Comparison of ENCODE assay signal across 8 cellular contexts in the genomic region with DNA sequence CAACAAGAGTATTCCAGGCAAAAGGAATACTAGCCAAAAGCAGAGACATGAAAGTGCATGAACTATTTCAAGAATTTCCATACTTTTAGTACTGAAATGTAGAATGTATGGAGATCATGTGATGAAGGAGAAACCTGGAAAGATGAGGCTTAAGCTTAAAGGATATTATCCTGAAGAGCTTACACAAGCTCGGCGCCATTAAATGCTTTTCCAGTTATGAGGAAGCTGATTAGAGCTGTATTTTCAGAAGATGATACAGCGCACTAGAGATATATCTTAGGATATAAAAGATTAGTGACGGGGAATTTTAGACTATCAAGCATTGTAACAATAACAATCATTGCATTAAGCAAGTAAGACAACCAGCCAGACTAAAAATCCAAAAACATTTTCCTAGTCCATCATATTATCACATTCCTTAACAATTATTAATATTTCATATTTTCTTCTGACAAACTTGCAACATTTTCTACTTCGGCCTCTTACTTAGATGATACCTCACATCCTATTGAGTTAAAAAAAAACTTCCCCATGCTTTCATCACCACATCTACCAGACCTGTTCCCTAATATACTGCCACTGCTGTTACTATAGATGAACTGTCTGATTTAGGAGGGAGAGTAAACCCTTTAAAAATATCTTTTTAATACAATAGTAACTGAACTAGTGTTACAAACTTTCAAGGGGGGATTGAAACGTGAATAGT. TPM values are rescaled to one million over a fixed set of nuclear protein-coding genes. Genes with fewer than 3 reads are reported as not detected.
DNase-seq lines count a peak whose midpoint lies in the region; ATAC-seq, FAIRE-seq and TF ChIP-seq lines count a peak whose summit lies in the region.

No MANE protein-coding gene starts in this region.

- peaks cover 29% of the 10 kb centered on the region for H3K4me1 Mint-ChIP-seq in activated T-helper 2 cell treated with anti-CD3 and anti-CD28 coated beads, Interferon-gamma antibody, Interleukin-2, Interleukin-4, amounts not matched to agents 10 μg/mL and 5 μg/mL and 100 μg/mL, durations not matched to agents 14 hours and 24 hours and 36 hours (ENCODE audit: low read depth)

- DNase-seq in heart left ventricle (no peak), Right ventricle myocardium superior (no peak), HepG2 (ENCODE audit: low spot score) (no peak), uterus (no peak), omental fat pad (ENCODE audit: low spot score) (no peak), DMS114 treated with DMSO at 0.1 percent for 48 hours (lab: John Stamatoyannopoulos, UW; ENCODE audit: unreplicated experiment) (no peak)
- DNase-seq in activated T-helper 2 cell treated with anti-CD3 and anti-CD28 coated beads, Interferon-gamma antibody, Interleukin-2, Interleukin-4, amounts not matched to agents 10 μg/mL and 5 μg/mL and 100 μg/mL, durations not matched to agents 14 hours and 24 hours and 36 hours (ENCODE audit: low spot score) = no peak

- H3K4me3 ChIP-seq in heart left ventricle = peak overlapping the region in 11 of 12 donors; percentile 46 to 86 (median 81)
- peak overlapping the region; percentile 76 to 90 (median 83) for H3K4me3 ChIP-seq in HepG2 (replicated peaks in 1 of 3; ENCODE audit: insufficient read depth in 1 of 3, low read depth in 2 of 3, low read length in 3 of 3)
- H3K4me3 ChIP-seq in uterus = peak overlapping the region; percentile 61 to 69

- TF ChIP-seq POLR2A in heart left ventricle (IDR thresholded peaks at IDR 0.05) = no peak
- no peak for TF ChIP-seq POLR2A in HepG2 (IDR thresholded peaks at IDR 0.05; ENCODE audit: insufficient read depth in 1 of 2, low read depth in 2 of 2, low read length in 2 of 2)
- no peak for TF ChIP-seq POLR2A in uterus (IDR thresholded peaks at IDR 0.05)

- peak overlapping the region; percentile 99 for H3K4me3 Mint-ChIP-seq in activated T-helper 2 cell treated with anti-CD3 and anti-CD28 coated beads, Interferon-gamma antibody, Interleukin-2, Interleukin-4, amounts not matched to agents 10 μg/mL and 5 μg/mL and 100 μg/mL, durations not matched to agents 14 hours and 24 hours and 36 hours (ENCODE audit: low read depth)

- no peaks in the 10 kb centered on the region for H3K27me3 Mint-ChIP-seq in activated T-helper 2 cell treated with anti-CD3 and anti-CD28 coated beads, Interferon-gamma antibody, Interleukin-2, Interleukin-4, amounts not matched to agents 10 μg/mL and 5 μg/mL and 100 μg/mL, durations not matched to agents 14 hours and 24 hours and 36 hours (ENCODE audit: low read depth)

- FAIRE-seq in HepG2 (lab: Jason Lieb, UNC) = no peak

- intact Hi-C loops in heart left ventricle (cut with DNase I) (loop anchor here in 1 of 10 donors (2.0 kb wide), 1 partner anchor 28 kb away; a partner anchor contains a TSS), Right ventricle myocardium superior (cut with DNase I) (no loop called here), HepG2 (cut with micrococcal nuclease; ENCODE audit: unreplicated experiment) (loop anchor here (5.0 to 10.0 kb wide), 3 partner anchors 49 to 678 kb away; a partner anchor contains a TSS), uterus (cut with DNase I; ENCODE audit: low total_unique reads) (no loop called here)
- intact Hi-C loops in activated T-helper 2 cell treated with anti-CD3 and anti-CD28 coated beads, Interferon-gamma antibody, Interleukin-2, Interleukin-4, amounts not matched to agents 10 μg/mL and 5 μg/mL and 100 μg/mL, durations not matched to agents 14 hours and 24 hours and 36 hours (cut with micrococcal nuclease) = no loop called here

- POLR2A ChIA-PET in HepG2 (lab: Yijun Ruan, JAX) = interaction anchor here (1.1 to 3.5 kb wide), 6 partner anchors 12 to 35 kb away, joined by 3 to 36 read pairs (median 8); a partner anchor contains a TSS

- H3K4me2 ChIP-seq in HepG2 (ENCODE audit: low read depth, low read length) = peak overlapping the region; percentile 84

- H3K4me1 ChIP-seq in heart left ventricle = peaks cover 4 to 61% (median 24%) of the 10 kb centered on the region in 12 donors
- peaks cover 50% of the 10 kb centered on the region for H3K4me1 ChIP-seq in HepG2 (ENCODE audit: insufficient read depth, low read length)
- H3K4me1 ChIP-seq in uterus = no peaks in the 10 kb centered on the region

- ATAC-seq in heart left ventricle = no peak
- ATAC-seq in Right ventricle myocardium superior (ENCODE audit: poor library complexity) = no peak
- no peak for ATAC-seq in HepG2
- no peak for ATAC-seq in omental fat pad (ENCODE audit: low FRiP score)
- no peak for ATAC-seq in GM18519 (IDR thresholded peaks at IDR 0.05; ENCODE audit: low FRiP score, unreplicated experiment)

- peaks cover 0 to 31% (median 20%) of the 10 kb centered on the region in 9 donors for H3K36me3 ChIP-seq in heart left ventricle
- peaks cover 2 to 18% of the 10 kb centered on the region in 2 experiments; a peak in 3 of 5 replicates for H3K36me3 ChIP-seq in HepG2 (replicated peaks in 1 of 2; ENCODE audit: control insufficient read depth in 1 of 2, insufficient read depth in 2 of 2, low read length in 2 of 2)
- H3K36me3 ChIP-seq in uterus = no peaks in the 10 kb centered on the region

- H3K27me3 ChIP-seq in heart left ventricle (no peaks in the 10 kb centered on the region), HepG2 (ENCODE audit: control insufficient read depth in 1 of 2, insufficient read depth in 2 of 2, low read length in 2 of 2) (no peaks in the 10 kb centered on the region; a peak in 1 of 5 replicates), uterus (no peaks in the 10 kb centered on the region)

- H4K20me1 ChIP-seq in HepG2 (ENCODE audit: insufficient read depth, low read length) = no peaks in the 10 kb centered on the region

- no peak overlapping the region for H2AFZ ChIP-seq in HepG2 (ENCODE audit: low read length)

- H3K27ac ChIP-seq in heart left ventricle (peak overlapping the region in 10 of 12 donors; percentile 87 to 95 (median 91)), HepG2 (ENCODE audit: extremely low read length, insufficient read depth, low read length) (peak overlapping the region; percentile 94), uterus (peak overlapping the region; percentile 87 to 90)

- no peak overlapping the region for H3K27ac Mint-ChIP-seq in activated T-helper 2 cell treated with anti-CD3 and anti-CD28 coated beads, Interferon-gamma antibody, Interleukin-2, Interleukin-4, amounts not matched to agents 10 μg/mL and 5 μg/mL and 100 μg/mL, durations not matched to agents 14 hours and 24 hours and 36 hours

- H3K79me2 ChIP-seq in HepG2 (ENCODE audit: insufficient read depth, low read length) = peaks cover 57% of the 10 kb centered on the region

- WGBS in heart left ventricle, 4 donors = 49 to 69% (median 60%) methylated on average over 6 of the region's 6 CpGs
- WGBS in HepG2 (ENCODE audit: low lambda C conversion rate) = 59% methylated on average over 6 of the region's 6 CpGs

- in situ Hi-C loops in HepG2 (cut with HindIII; ENCODE audit: extremely low pct_ligation_motif_present, low pct_unique_long_range_greater_than_20kb) = no loop called here

- TF ChIP-seq EP300 in HepG2 (IDR thresholded peaks at IDR 0.05; ENCODE audit: low read depth in 2 of 2, low read length in 2 of 2) (no peak), HepG2 (CRISPR knock-in tag; IDR thresholded peaks at IDR 0.05; ENCODE audit: borderline replicate concordance) (no peak)

- no peak for TF ChIP-seq CTCF in heart left ventricle (IDR thresholded peaks at IDR 0.05)
- no peak for TF ChIP-seq CTCF in HepG2 (CRISPR knock-in tag; IDR thresholded peaks at IDR 0.05)
- TF ChIP-seq CTCF in uterus (IDR thresholded peaks at IDR 0.05) = no peak
- TF ChIP-seq CTCF in omental fat pad (IDR thresholded peaks at IDR 0.05) = no peak

- H3K9me3 Mint-ChIP-seq in activated T-helper 2 cell treated with anti-CD3 and anti-CD28 coated beads, Interferon-gamma antibody, Interleukin-2, Interleukin-4, amounts not matched to agents 10 μg/mL and 5 μg/mL and 100 μg/mL, durations not matched to agents 14 hours and 24 hours and 36 hours = no peaks in the 10 kb centered on the region

- CTCF ChIA-PET in HepG2 (lab: Yijun Ruan, JAX; ENCODE audit: low intra/inter-chr PET ratio, low total read pairs) = no interaction called here

- peaks cover 33% of the 10 kb centered on the region for H3K36me3 Mint-ChIP-seq in activated T-helper 2 cell treated with anti-CD3 and anti-CD28 coated beads, Interferon-gamma antibody, Interleukin-2, Interleukin-4, amounts not matched to agents 10 μg/mL and 5 μg/mL and 100 μg/mL, durations not matched to agents 14 hours and 24 hours and 36 hours (ENCODE audit: low read depth)

- no peak for TF ChIP-seq RAD21 in HepG2 (CRISPR knock-in tag; IDR thresholded peaks at IDR 0.05)

- peak overlapping the region; percentile 93 for H3K9ac ChIP-seq in HepG2 (ENCODE audit: insufficient read depth, low read depth, low read length)

- BruUV-seq in HepG2 (replicated peaks; lab: Mats Ljungman, UMichigan) = no TSS peak

- H3K9me3 ChIP-seq in heart left ventricle (no peaks in the 10 kb centered on the region), HepG2 (ENCODE audit: low read length) (no peaks in the 10 kb centered on the region), uterus (no peaks in the 10 kb centered on the region)

RNA-seq across cellular contexts. Expression of a gene that starts 1.3 kb away (rescaled TPM):
- total RNA-seq in heart left ventricle (10 to 100 TPM; 23.2 to 37.7 (median 32.2) TPM), Right ventricle myocardium superior (25.5 TPM), HepG2 (2016; rRNA removed; fragmentation: Illumina TruSeq; extraction: Trizol) (41.8 and 48.4 TPM in 2 replicates), uterus (100 to 1,000 TPM in 1 of 4 donors, 10 to 100 TPM in 3; 41.7 to 104 (median 54.8) TPM), omental fat pad (10 to 100 TPM; 27.5 to 56.6 (median 38.3) TPM)
- polyA plus RNA-seq in heart left ventricle (10 to 100 TPM; 25.0 to 33.9 TPM), HepG2 (2011; rRNA removed) (24.4 and 25.6 TPM in 2 replicates)
- 5.6 and 6.8 TPM in 2 replicates for total RNA-seq in activated T-helper 2 cell treated with anti-CD3 and anti-CD28 coated beads, Interferon-gamma antibody, Interleukin-2, Interleukin-4, amounts not matched to agents 10 μg/mL and 5 μg/mL and 100 μg/mL, durations not matched to agents 14 hours and 24 hours and 36 hours
- 187 and 205 TPM in 2 replicates for total RNA-seq in HepG2 (2016; cell fraction: cytosol; rRNA removed; fragmentation: Illumina TruSeq; extraction: Trizol; ENCODE audit: low read depth)
- total RNA-seq in HepG2 (2016; cell fraction: insoluble cytoplasmic fraction; rRNA removed; fragmentation: Illumina TruSeq; extraction: Trizol) = 40.1 and 43.4 TPM in 2 replicates
- 125 and 136 TPM in 2 replicates for total RNA-seq in HepG2 (2016; cell fraction: membrane; rRNA removed; fragmentation: Illumina TruSeq; extraction: Trizol)
- 24.8 and 29.3 TPM in 2 replicates for total RNA-seq in HepG2 (2016; cell fraction: nucleus; rRNA removed; fragmentation: Illumina TruSeq; extraction: Trizol)
- 17.3 and 24.8 TPM in 2 replicates for polyA plus RNA-seq in HepG2 (2011; cell fraction: cytosol; rRNA removed)
- 12.5 and 18.9 TPM in 2 replicates for polyA plus RNA-seq in HepG2 (2011; cell fraction: nucleus; rRNA removed)
- 37.2 and 53.0 TPM in 2 replicates for polyA plus RNA-seq in HepG2 (2012)
- polyA plus RNA-seq in HepG2 (2016; cell fraction: cytosol; fragmentation: Illumina TruSeq; extraction: Trizol; ENCODE audit: low read depth) = 277 and 328 TPM in 2 replicates
- polyA plus RNA-seq in HepG2 (2016; cell fraction: insoluble cytoplasmic fraction; fragmentation: Illumina TruSeq; extraction: Trizol; ENCODE audit: low read depth) = 44.1 and 47.5 TPM in 2 replicates
- 136 and 146 TPM in 2 replicates for polyA plus RNA-seq in HepG2 (2016; cell fraction: membrane; fragmentation: Illumina TruSeq; extraction: Trizol; ENCODE audit: low read depth)
- 41.1 and 41.9 TPM in 2 replicates for polyA plus RNA-seq in HepG2 (2016; cell fraction: nucleus; fragmentation: Illumina TruSeq; extraction: Trizol; ENCODE audit: insufficient read depth, low read depth)
- 1.9 and 3.1 TPM in 2 replicates for polyA minus RNA-seq in HepG2 (2011; rRNA and poly(A)+ RNA removed; ENCODE audit: low replicate concordance)
- 10.3 and 11.5 TPM in 2 replicates for polyA minus RNA-seq in HepG2 (2011; cell fraction: cytosol; rRNA and poly(A)+ RNA removed)
- 17.9 and 23.9 TPM in 2 replicates for polyA minus RNA-seq in HepG2 (2011; cell fraction: nucleus; rRNA and poly(A)+ RNA removed)

RNA-seq across cellular contexts. Expression of a gene that starts 19.9 kb away (rescaled TPM):
- total RNA-seq in heart left ventricle (10 to 100 TPM in 1 of 9 donors, 1 to 10 TPM in 8; 1.3 to 18.4 (median 2.1) TPM), Right ventricle myocardium superior (2.6 TPM), HepG2 (2016; rRNA removed; fragmentation: Illumina TruSeq; extraction: Trizol) (0.22 and 0.49 TPM in 2 replicates), uterus (10 to 100 TPM in 1 of 4 donors, 1 to 10 TPM in 2, not detected in 1; 1.5 to 11.4 (median 7.7) TPM), omental fat pad (10 to 100 TPM; 22.5 to 34.4 (median 24.5) TPM)
- polyA plus RNA-seq in heart left ventricle (1 to 10 TPM; 1.9 to 2.5 TPM), HepG2 (2011; rRNA removed) (0.09 and 0.10 TPM in 2 replicates)
- total RNA-seq in activated T-helper 2 cell treated with anti-CD3 and anti-CD28 coated beads, Interferon-gamma antibody, Interleukin-2, Interleukin-4, amounts not matched to agents 10 μg/mL and 5 μg/mL and 100 μg/mL, durations not matched to agents 14 hours and 24 hours and 36 hours = 0.50 and 1.8 TPM in 2 replicates
- total RNA-seq in HepG2 (2016; cell fraction: cytosol; rRNA removed; fragmentation: Illumina TruSeq; extraction: Trizol; ENCODE audit: low read depth) = 0.30 and 0.62 TPM in 2 replicates
- total RNA-seq in HepG2 (2016; cell fraction: insoluble cytoplasmic fraction; rRNA removed; fragmentation: Illumina TruSeq; extraction: Trizol) = 0.12 and 0.26 TPM in 2 replicates
- total RNA-seq in HepG2 (2016; cell fraction: membrane; rRNA removed; fragmentation: Illumina TruSeq; extraction: Trizol) = 0.53 and 0.83 TPM in 2 replicates
- not detected in 2 replicates for total RNA-seq in HepG2 (2016; cell fraction: nucleus; rRNA removed; fragmentation: Illumina TruSeq; extraction: Trizol)
- 0.15 and 0.23 TPM in 2 replicates for polyA plus RNA-seq in HepG2 (2011; cell fraction: cytosol; rRNA removed)
- polyA plus RNA-seq in HepG2 (2011; cell fraction: nucleus; rRNA removed) = not detected in 2 replicates
- 0.16 and 0.30 TPM in 2 replicates for polyA plus RNA-seq in HepG2 (2012)
- 0.53 and 0.61 TPM in 2 replicates for polyA plus RNA-seq in HepG2 (2016; cell fraction: cytosol; fragmentation: Illumina TruSeq; extraction: Trizol; ENCODE audit: low read depth)
- polyA plus RNA-seq in HepG2 (2016; cell fraction: insoluble cytoplasmic fraction; fragmentation: Illumina TruSeq; extraction: Trizol; ENCODE audit: low read depth) = 0.44 TPM in 1 of 2 replicates, not detected in the other
- 0.40 and 0.46 TPM in 2 replicates for polyA plus RNA-seq in HepG2 (2016; cell fraction: membrane; fragmentation: Illumina TruSeq; extraction: Trizol; ENCODE audit: low read depth)
- 0.23 TPM in 1 of 2 replicates, not detected in the other for polyA plus RNA-seq in HepG2 (2016; cell fraction: nucleus; fragmentation: Illumina TruSeq; extraction: Trizol; ENCODE audit: insufficient read depth, low read depth)
- polyA minus RNA-seq in HepG2 (2011; rRNA and poly(A)+ RNA removed; ENCODE audit: low replicate concordance) = not detected in 2 replicates
- not detected in 2 replicates for polyA minus RNA-seq in HepG2 (2011; cell fraction: cytosol; rRNA and poly(A)+ RNA removed)
- polyA minus RNA-seq in HepG2 (2011; cell fraction: nucleus; rRNA and poly(A)+ RNA removed) = 0.26 and 0.37 TPM in 2 replicates

RNA-seq across cellular contexts. Expression of a gene that starts 27.8 kb away (rescaled TPM):
- total RNA-seq in heart left ventricle (100 to 1,000 TPM in 1 of 9 donors, 10 to 100 TPM in 8; 71.1 to 112 (median 82.1) TPM), Right ventricle myocardium superior (99.0 TPM), HepG2 (2016; rRNA removed; fragmentation: Illumina TruSeq; extraction: Trizol) (45.3 and 53.4 TPM in 2 replicates), uterus (100 to 1,000 TPM in 3 of 4 donors, 10 to 100 TPM in 1; 69.7 to 261 (median 136) TPM), omental fat pad (100 to 1,000 TPM; 130 to 213 (median 188) TPM)
- polyA plus RNA-seq in heart left ventricle (10 to 100 TPM; 32.7 to 48.9 TPM), HepG2 (2011; rRNA removed) (17.4 TPM in 2 replicates)
- 28.9 and 30.3 TPM in 2 replicates for total RNA-seq in activated T-helper 2 cell treated with anti-CD3 and anti-CD28 coated beads, Interferon-gamma antibody, Interleukin-2, Interleukin-4, amounts not matched to agents 10 μg/mL and 5 μg/mL and 100 μg/mL, durations not matched to agents 14 hours and 24 hours and 36 hours
- 63.0 and 88.0 TPM in 2 replicates for total RNA-seq in HepG2 (2016; cell fraction: cytosol; rRNA removed; fragmentation: Illumina TruSeq; extraction: Trizol; ENCODE audit: low read depth)
- total RNA-seq in HepG2 (2016; cell fraction: insoluble cytoplasmic fraction; rRNA removed; fragmentation: Illumina TruSeq; extraction: Trizol) = 47.1 and 56.1 TPM in 2 replicates
- total RNA-seq in HepG2 (2016; cell fraction: membrane; rRNA removed; fragmentation: Illumina TruSeq; extraction: Trizol) = 73.4 and 79.1 TPM in 2 replicates
- 47.7 and 52.7 TPM in 2 replicates for total RNA-seq in HepG2 (2016; cell fraction: nucleus; rRNA removed; fragmentation: Illumina TruSeq; extraction: Trizol)
- 7.7 and 12.9 TPM in 2 replicates for polyA plus RNA-seq in HepG2 (2011; cell fraction: cytosol; rRNA removed)
- 9.5 and 10.5 TPM in 2 replicates for polyA plus RNA-seq in HepG2 (2011; cell fraction: nucleus; rRNA removed)
- polyA plus RNA-seq in HepG2 (2012) = 13.5 and 18.2 TPM in 2 replicates
- polyA plus RNA-seq in HepG2 (2016; cell fraction: cytosol; fragmentation: Illumina TruSeq; extraction: Trizol; ENCODE audit: low read depth) = 78.1 and 98.5 TPM in 2 replicates
- polyA plus RNA-seq in HepG2 (2016; cell fraction: insoluble cytoplasmic fraction; fragmentation: Illumina TruSeq; extraction: Trizol; ENCODE audit: low read depth) = 41.7 and 43.3 TPM in 2 replicates
- 55.3 and 67.3 TPM in 2 replicates for polyA plus RNA-seq in HepG2 (2016; cell fraction: membrane; fragmentation: Illumina TruSeq; extraction: Trizol; ENCODE audit: low read depth)
- polyA plus RNA-seq in HepG2 (2016; cell fraction: nucleus; fragmentation: Illumina TruSeq; extraction: Trizol; ENCODE audit: insufficient read depth, low read depth) = 34.6 and 35.2 TPM in 2 replicates
- 21.9 and 32.7 TPM in 2 replicates for polyA minus RNA-seq in HepG2 (2011; rRNA and poly(A)+ RNA removed; ENCODE audit: low replicate concordance)
- polyA minus RNA-seq in HepG2 (2011; cell fraction: cytosol; rRNA and poly(A)+ RNA removed) = 17.7 and 18.2 TPM in 2 replicates
- 93.9 and 97.2 TPM in 2 replicates for polyA minus RNA-seq in HepG2 (2011; cell fraction: nucleus; rRNA and poly(A)+ RNA removed)
